ENCODE assay signal across 12 cellular contexts in genomic region chr12:64007853-64008252, GRCh38.
"Had no signal": no experiment of that assay in that cellular context is flagged by ENCODE, and none has a peak within 500 bp of the region (broad histone marks: within the 10 kb centered on the region; RNA-seq: fewer than 3 reads in every experiment).

No MANE protein-coding gene starts in this region.

- H3K4me3 ChIP-seq: skin epidermis, tibial artery had no signal

- H3K4me3 Mint-ChIP-seq: activated CD4-positive, alpha-beta T cell treated with anti-CD3 and anti-CD28 coated beads, Interleukin-2, amount 10 ng/mL, durations not matched to agents 7 days and 5 days; activated naive CD8-positive, alpha-beta T cell treated with anti-CD3 and anti-CD28 coated beads, Interleukin-2, amount 10 ng/mL, durations not matched to agents 7 days and 5 days; natural killer cell had no signal

- H3K36me3 Mint-ChIP-seq: activated naive CD8-positive, alpha-beta T cell treated with anti-CD3 and anti-CD28 coated beads, Interleukin-2, amount 10 ng/mL, durations not matched to agents 7 days and 5 days; natural killer cell had no signal

- H3K4me1 ChIP-seq: tibial artery had no signal

- H3K27ac ChIP-seq: neutrophil, skin epidermis, tibial artery had no signal

- H3K27me3 ChIP-seq: neutrophil, tibial artery had no signal

- H3K27me3 Mint-ChIP-seq: activated CD4-positive, alpha-beta T cell treated with anti-CD3 and anti-CD28 coated beads, Interleukin-2, amount 10 ng/mL, durations not matched to agents 7 days and 5 days; activated naive CD8-positive, alpha-beta T cell treated with anti-CD3 and anti-CD28 coated beads, Interleukin-2, amount 10 ng/mL, durations not matched to agents 7 days and 5 days had no signal

- H3K27ac Mint-ChIP-seq: activated CD4-positive, alpha-beta T cell treated with anti-CD3 and anti-CD28 coated beads, Interleukin-2, amount 10 ng/mL, durations not matched to agents 7 days and 5 days; activated naive CD8-positive, alpha-beta T cell treated with anti-CD3 and anti-CD28 coated beads, Interleukin-2, amount 10 ng/mL, durations not matched to agents 7 days and 5 days; natural killer cell had no signal

- H3K36me3 ChIP-seq: neutrophil, tibial artery had no signal

- H3K9me3 Mint-ChIP-seq: activated CD4-positive, alpha-beta T cell treated with anti-CD3 and anti-CD28 coated beads, Interleukin-2, amount 10 ng/mL, durations not matched to agents 7 days and 5 days; activated naive CD8-positive, alpha-beta T cell treated with anti-CD3 and anti-CD28 coated beads, Interleukin-2, amount 10 ng/mL, durations not matched to agents 7 days and 5 days had no signal

- DNase-seq: activated CD4-positive, alpha-beta T cell treated with anti-CD3 and anti-CD28 coated beads, Interleukin-2, amount 10 ng/mL, durations not matched to agents 7 days and 5 days; activated CD4-positive, CD25-positive, alpha-beta regulatory T cell; activated naive CD4-positive, alpha-beta T cell; activated naive CD8-positive, alpha-beta T cell treated with anti-CD3 and anti-CD28 coated beads, Interleukin-2, amount 10 ng/mL, durations not matched to agents 7 days and 5 days; cerebellar nuclear complex; islet precursor cell; natural killer cell; stimulated activated CD4-positive, alpha-beta T cell treated with anti-CD3 and anti-CD28 coated beads, Interleukin-4, amount 100 ng/mL, for 24 hours; stimulated activated naive CD4-positive, alpha-beta T cell; tibial artery had no signal

- H3K4me1 Mint-ChIP-seq: activated CD4-positive, alpha-beta T cell treated with anti-CD3 and anti-CD28 coated beads, Interleukin-2, amount 10 ng/mL, durations not matched to agents 7 days and 5 days; activated naive CD8-positive, alpha-beta T cell treated with anti-CD3 and anti-CD28 coated beads, Interleukin-2, amount 10 ng/mL, durations not matched to agents 7 days and 5 days; natural killer cell had no signal
